ENCODE assay signal across 19 cellular contexts in genomic region chr6:158059108-158059507, GRCh38.
DNase-seq lines count a peak whose midpoint lies in the region; ATAC-seq, FAIRE-seq and TF ChIP-seq lines count a peak whose summit lies in the region.
"Had no signal": no experiment of that assay in that cellular context is flagged by ENCODE, and none has a peak within 500 bp of the region (broad histone marks: within the 10 kb centered on the region; RNA-seq: fewer than 3 reads in every experiment).

No MANE protein-coding gene starts in this region.

- CTCF ChIA-PET in CD4-positive, alpha-beta T cell (lab: Charles Lee): no interaction called here

- no peak for FAIRE-seq in D721Med (lab: Jason Lieb, UNC)
- FAIRE-seq: GM12878 had no signal

- TF ChIP-seq CTCF in CD4-positive, alpha-beta T cell (IDR thresholded peaks at IDR 0.05): no peak
- no peak for TF ChIP-seq CTCF in HL-60 (IDR thresholded peaks at IDR 0.05; ENCODE audit: insufficient read depth, low read length)
- no peak for TF ChIP-seq CTCF in dorsolateral prefrontal cortex (IDR thresholded peaks at IDR 0.05 in 54 of 56, conservative IDR thresholded peaks at IDR 0.05 in 2 of 56; ENCODE audit: low read depth in 1 of 56, partially characterized antibody in 56 of 56)
- no peak for TF ChIP-seq CTCF in D721Med (IDR thresholded peaks at IDR 0.05; ENCODE audit: insufficient read depth, missing control alignments)

- H3K27me3 ChIP-seq in CD4-positive, alpha-beta T cell (ENCODE audit: control insufficient read depth, insufficient read depth, low read length): no peaks in the 10 kb centered on the region
- H3K27me3 ChIP-seq in HL-60 (ENCODE audit: insufficient read depth, poor library complexity, severe bottlenecking) (no peaks in the 10 kb centered on the region), dorsolateral prefrontal cortex (no peaks in the 10 kb centered on the region)
- H3K27me3 ChIP-seq: neutrophil, SJSA1 had no signal

- H3K9me3 ChIP-seq in CD4-positive, alpha-beta T cell (ENCODE audit: control insufficient read depth, low read length): no peaks in the 10 kb centered on the region
- H3K9me3 ChIP-seq: neutrophil, SJSA1 had no signal

- intact Hi-C loops in CD4-positive, alpha-beta T cell (cut with DNase I, micrococcal nuclease): no loop called here
- intact Hi-C loops in dorsolateral prefrontal cortex (cut with DNase I): no loop called here

- H3K27me3 Mint-ChIP-seq in CD4-positive, alpha-beta T cell: no peaks in the 10 kb centered on the region
- H3K27me3 Mint-ChIP-seq: stimulated activated naive CD8-positive, alpha-beta T cell treated with anti-CD3 and anti-CD28 coated beads, Interleukin-15, Interleukin-2, amounts not matched to agents 100 ng/mL and 50 ng/mL, for 24 hours had no signal

- no peak overlapping the region for H3K27ac ChIP-seq in CD4-positive, alpha-beta T cell (ENCODE audit: low read depth, low read length)
- H3K27ac ChIP-seq in HL-60 (replicated peaks) (peak overlapping the region; percentile 37; the same call in 1 of the 2 replicates), dorsolateral prefrontal cortex (peak overlapping the region in 42 of 59 donors; percentile 4 to 94 (median 82))
- H3K27ac ChIP-seq: neutrophil had no signal

- no peak for ATAC-seq in CD4-positive, alpha-beta T cell (ENCODE audit: poor library complexity)
- ATAC-seq in stimulated activated effector memory CD8-positive, alpha-beta T cell treated with anti-CD3 and anti-CD28 coated beads, Interleukin-12 subunit alpha, Interleukin-12 subunit beta, amount 100 ng/mL, for 72 hours: no peak
- no peak for ATAC-seq in GM18511 (IDR thresholded peaks at IDR 0.05; ENCODE audit: unreplicated experiment)
- ATAC-seq: GM12878 had no signal

- DNase-seq in CD4-positive, alpha-beta T cell: no peak
- DNase-seq in HL-60 (ENCODE audit: low read depth in 1 of 2, low spot score in 1 of 2) (no peak), dorsolateral prefrontal cortex (peak in 2 of 10 donors; percentile 24 to 29), amniotic stem cell (lab: John Stamatoyannopoulos, UW) (no peak), D721Med (ENCODE audit: insufficient read length, low spot score) (no peak)
- no peak for DNase-seq in stimulated activated effector memory CD8-positive, alpha-beta T cell treated with anti-CD3 and anti-CD28 coated beads, Interleukin-12 subunit alpha, Interleukin-12 subunit beta, amount 100 ng/mL, for 72 hours (ENCODE audit: low spot score in 2 of 2)
- DNase-seq: amygdala, GF-D8, left colon, NCI-H1092 treated with DMSO at 0.1 percent for 48 hours, NCI-H2081 treated with DMSO at 0.1 percent for 48 hours, NCI-H526 had no signal

- H3K9me3 Mint-ChIP-seq in CD4-positive, alpha-beta T cell: no peaks in the 10 kb centered on the region
- H3K9me3 Mint-ChIP-seq in stimulated activated effector memory CD8-positive, alpha-beta T cell treated with anti-CD3 and anti-CD28 coated beads, Interleukin-12 subunit alpha, Interleukin-12 subunit beta, amount 100 ng/mL, for 72 hours: no peaks in the 10 kb centered on the region
- H3K9me3 Mint-ChIP-seq: activated T-helper 2 cell treated with anti-CD3 and anti-CD28 coated beads, Interferon-gamma antibody, Interleukin-2, Interleukin-4, amounts not matched to agents 10 μg/mL and 5 μg/mL and 100 μg/mL, durations not matched to agents 14 hours and 24 hours and 36 hours; stimulated activated naive CD8-positive, alpha-beta T cell treated with anti-CD3 and anti-CD28 coated beads, Interleukin-15, Interleukin-2, amounts not matched to agents 100 ng/mL and 50 ng/mL, for 24 hours had no signal

- peaks cover 31% of the 10 kb centered on the region for H3K4me1 Mint-ChIP-seq in CD4-positive, alpha-beta T cell (ENCODE audit: low read depth)
- peaks cover 29% of the 10 kb centered on the region for H3K4me1 Mint-ChIP-seq in stimulated activated effector memory CD8-positive, alpha-beta T cell treated with anti-CD3 and anti-CD28 coated beads, Interleukin-12 subunit alpha, Interleukin-12 subunit beta, amount 100 ng/mL, for 72 hours

- peak overlapping the region; percentile 79 for H3K27ac Mint-ChIP-seq in CD4-positive, alpha-beta T cell
- peak overlapping the region; percentile 23 for H3K27ac Mint-ChIP-seq in stimulated activated effector memory CD8-positive, alpha-beta T cell treated with anti-CD3 and anti-CD28 coated beads, Interleukin-12 subunit alpha, Interleukin-12 subunit beta, amount 100 ng/mL, for 72 hours
- H3K27ac Mint-ChIP-seq: activated T-helper 2 cell treated with anti-CD3 and anti-CD28 coated beads, Interferon-gamma antibody, Interleukin-2, Interleukin-4, amounts not matched to agents 10 μg/mL and 5 μg/mL and 100 μg/mL, durations not matched to agents 14 hours and 24 hours and 36 hours; stimulated activated naive CD8-positive, alpha-beta T cell treated with anti-CD3 and anti-CD28 coated beads, Interleukin-15, Interleukin-2, amounts not matched to agents 100 ng/mL and 50 ng/mL, for 24 hours had no signal

- H3K4me3 ChIP-seq in HL-60 (replicated peaks; ENCODE audit: insufficient read depth, low read length) (no peak overlapping the region), dorsolateral prefrontal cortex (no peak overlapping the region)
- H3K4me3 ChIP-seq: BLaER1 treated with 17β-estradiol and CSF1 and Interleukin-3, amounts not matched to agents 10 nM and 100 nM; GM12878; SJSA1 had no signal

- H3K4me3 Mint-ChIP-seq in CD4-positive, alpha-beta T cell: no peak overlapping the region
- H3K4me3 Mint-ChIP-seq in stimulated activated effector memory CD8-positive, alpha-beta T cell treated with anti-CD3 and anti-CD28 coated beads, Interleukin-12 subunit alpha, Interleukin-12 subunit beta, amount 100 ng/mL, for 72 hours: no peak overlapping the region
- H3K4me3 Mint-ChIP-seq: stimulated activated naive CD8-positive, alpha-beta T cell treated with anti-CD3 and anti-CD28 coated beads, Interleukin-15, Interleukin-2, amounts not matched to agents 100 ng/mL and 50 ng/mL, for 24 hours had no signal

- POLR2A ChIA-PET in CD4-positive, alpha-beta T cell (lab: Charles Lee): interaction anchor here (1.6 kb wide), 2 partner anchors 33 to 75 kb away, joined by 7 to 9 read pairs; no protein-coding TSS in a partner anchor

- H3K36me3 Mint-ChIP-seq in CD4-positive, alpha-beta T cell (ENCODE audit: low read depth): peaks cover 42% of the 10 kb centered on the region
- peaks cover 19% of the 10 kb centered on the region for H3K36me3 Mint-ChIP-seq in stimulated activated effector memory CD8-positive, alpha-beta T cell treated with anti-CD3 and anti-CD28 coated beads, Interleukin-12 subunit alpha, Interleukin-12 subunit beta, amount 100 ng/mL, for 72 hours
